Comparison of ENCODE assay signal across 1 cellular context in the genomic region with DNA sequence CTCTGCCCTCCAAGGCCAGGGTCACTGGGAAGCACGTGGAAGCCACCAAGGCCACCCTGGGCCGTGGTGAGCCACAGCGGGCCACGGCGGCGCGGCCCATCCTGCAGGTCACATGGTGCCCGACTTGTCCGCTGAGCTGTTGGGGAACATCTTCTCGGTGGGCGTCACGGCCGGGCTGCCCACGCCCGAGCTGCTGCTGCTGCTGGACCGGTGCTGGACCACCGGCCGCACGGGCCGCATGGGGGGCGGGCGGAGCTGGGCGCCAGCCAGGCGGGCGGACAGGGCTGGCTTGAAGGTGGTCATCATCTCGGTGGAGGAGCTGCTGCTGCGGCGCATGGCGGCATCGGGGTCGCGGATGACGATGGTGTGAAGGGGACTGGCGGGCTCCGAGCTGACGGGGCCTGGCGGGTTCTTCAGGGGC.
TF ChIP-seq lines count a peak whose summit lies in the region.

No MANE protein-coding gene starts in this region.

TF ChIP-seq in HepG2, 621 proteins besides CTCF, POLR2A, EP300 and RAD21:
- TF ChIP-seq GZF1 (CRISPR knock-in tag; IDR thresholded peaks at IDR 0.05), result no peak
- TF ChIP-seq, protein P1, sequence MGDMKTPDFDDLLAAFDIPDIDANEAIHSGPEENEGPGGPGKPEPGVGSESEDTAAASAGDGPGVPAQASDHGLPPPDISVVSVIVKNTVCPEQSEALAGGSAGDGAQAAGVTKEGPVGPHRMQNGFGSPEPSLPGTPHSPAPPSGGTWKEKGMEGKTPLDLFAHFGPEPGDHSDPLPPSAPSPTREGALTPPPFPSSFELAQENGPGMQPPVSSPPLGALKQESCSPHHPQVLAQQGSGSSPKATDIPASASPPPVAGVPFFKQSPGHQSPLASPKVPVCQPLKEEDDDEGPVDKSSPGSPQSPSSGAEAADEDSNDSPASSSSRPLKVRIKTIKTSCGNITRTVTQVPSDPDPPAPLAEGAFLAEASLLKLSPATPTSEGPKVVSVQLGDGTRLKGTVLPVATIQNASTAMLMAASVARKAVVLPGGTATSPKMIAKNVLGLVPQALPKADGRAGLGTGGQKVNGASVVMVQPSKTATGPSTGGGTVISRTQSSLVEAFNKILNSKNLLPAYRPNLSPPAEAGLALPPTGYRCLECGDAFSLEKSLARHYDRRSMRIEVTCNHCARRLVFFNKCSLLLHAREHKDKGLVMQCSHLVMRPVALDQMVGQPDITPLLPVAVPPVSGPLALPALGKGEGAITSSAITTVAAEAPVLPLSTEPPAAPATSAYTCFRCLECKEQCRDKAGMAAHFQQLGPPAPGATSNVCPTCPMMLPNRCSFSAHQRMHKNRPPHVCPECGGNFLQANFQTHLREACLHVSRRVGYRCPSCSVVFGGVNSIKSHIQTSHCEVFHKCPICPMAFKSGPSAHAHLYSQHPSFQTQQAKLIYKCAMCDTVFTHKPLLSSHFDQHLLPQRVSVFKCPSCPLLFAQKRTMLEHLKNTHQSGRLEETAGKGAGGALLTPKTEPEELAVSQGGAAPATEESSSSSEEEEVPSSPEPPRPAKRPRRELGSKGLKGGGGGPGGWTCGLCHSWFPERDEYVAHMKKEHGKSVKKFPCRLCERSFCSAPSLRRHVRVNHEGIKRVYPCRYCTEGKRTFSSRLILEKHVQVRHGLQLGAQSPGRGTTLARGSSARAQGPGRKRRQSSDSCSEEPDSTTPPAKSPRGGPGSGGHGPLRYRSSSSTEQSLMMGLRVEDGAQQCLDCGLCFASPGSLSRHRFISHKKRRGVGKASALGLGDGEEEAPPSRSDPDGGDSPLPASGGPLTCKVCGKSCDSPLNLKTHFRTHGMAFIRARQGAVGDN (CRISPR knock-in tag; IDR thresholded peaks at IDR 0.05), result peak; percentile 29; the same call in 1 of the 2 replicates
- TF ChIP-seq ZFP37 (CRISPR knock-in tag; IDR thresholded peaks at IDR 0.05; ENCODE audit: borderline replicate concordance), result no peak
- no peak for TF ChIP-seq MZF1 (CRISPR knock-in tag; IDR thresholded peaks at IDR 0.05; ENCODE audit: borderline replicate concordance)
- TF ChIP-seq SKI (IDR thresholded peaks at IDR 0.05; ENCODE audit: partially characterized antibody), result peak; percentile 15
- TF ChIP-seq MATR3 (CRISPR knock-in tag; IDR thresholded peaks at IDR 0.05), result no peak
TF ChIP-seq in HepG2: peak in this region for 2.
